In the genomic region with DNA sequence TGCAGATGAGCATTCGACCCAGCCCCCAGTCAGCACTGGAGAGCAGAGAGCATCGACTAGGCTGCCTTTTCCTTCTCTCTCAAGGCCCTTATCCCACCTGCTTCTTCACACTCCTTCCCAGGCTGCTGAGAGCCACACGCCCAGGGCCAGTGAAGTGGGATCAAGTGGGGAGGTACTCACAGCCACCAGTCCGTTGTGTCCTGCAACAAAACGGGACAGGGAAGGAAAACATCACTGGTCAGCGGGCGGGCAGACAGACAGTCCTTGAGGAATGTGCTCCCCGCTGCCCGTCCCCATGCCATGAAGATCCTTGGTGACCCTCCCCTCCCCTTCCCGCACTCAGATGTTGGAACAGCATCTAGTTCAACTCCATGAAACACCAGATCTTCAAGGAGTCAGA, we compare ENCODE assay signal across 22 cellular contexts.
"Had no signal": no experiment of that assay in that cellular context is flagged by ENCODE, and none has a peak within 500 bp of the region (broad histone marks: within the 10 kb centered on the region; RNA-seq: fewer than 3 reads in every experiment).

No MANE protein-coding gene starts in this region.

- ATAC-seq: esophagus mucosa; left lobe of liver; naive thymus-derived CD4-positive, alpha-beta T cell; right cardiac atrium; stimulated activated naive B cell treated with anti-CD40 and anti-IgM and Interleukin-4, amounts not matched to agents 10 μg/mL and 1 μg/mL and 100 μg/mL, for 72 hours had no signal

- H3K4me2 ChIP-seq: neural progenitor cell had no signal

- DNase-seq: effector CD8-positive, alpha-beta T cell; endodermal cell; foreskin fibroblast; gastrocnemius medialis; head of caudate nucleus; kidney; mesendoderm; midbrain; naive thymus-derived CD4-positive, alpha-beta T cell; right cardiac atrium; spleen; stimulated activated CD4-positive, alpha-beta T cell treated with anti-CD3 and anti-CD28 coated beads, Interleukin-4, amount 100 ng/mL, for 4 hours; stimulated activated naive B cell treated with anti-CD40 and anti-IgM and Interleukin-4, amounts not matched to agents 10 μg/mL and 1 μg/mL and 100 μg/mL, for 72 hours; transverse colon had no signal

- H3K9ac ChIP-seq: neural progenitor cell, parathyroid adenoma had no signal

- H3K4me3 ChIP-seq: gastrocnemius medialis, neural progenitor cell, skin epidermis, spleen, thoracic aorta, transverse colon, vagina had no signal

- H3K27ac ChIP-seq: epithelial cell of prostate, neural progenitor cell, parathyroid adenoma, skin epidermis, spleen, thoracic aorta, transverse colon, vagina had no signal

- H3K36me3 ChIP-seq: gastrocnemius medialis, neural progenitor cell, thoracic aorta, transverse colon, vagina had no signal

- H3K27me3 ChIP-seq: gastrocnemius medialis, neural progenitor cell, spleen, transverse colon, vagina had no signal

- H3K9me3 ChIP-seq: gastrocnemius medialis, spleen, thoracic aorta, transverse colon, vagina had no signal

- H2AFZ ChIP-seq: neural progenitor cell, parathyroid adenoma had no signal
